ENCODE assay signal across 20 cellular contexts in the genomic region with DNA sequence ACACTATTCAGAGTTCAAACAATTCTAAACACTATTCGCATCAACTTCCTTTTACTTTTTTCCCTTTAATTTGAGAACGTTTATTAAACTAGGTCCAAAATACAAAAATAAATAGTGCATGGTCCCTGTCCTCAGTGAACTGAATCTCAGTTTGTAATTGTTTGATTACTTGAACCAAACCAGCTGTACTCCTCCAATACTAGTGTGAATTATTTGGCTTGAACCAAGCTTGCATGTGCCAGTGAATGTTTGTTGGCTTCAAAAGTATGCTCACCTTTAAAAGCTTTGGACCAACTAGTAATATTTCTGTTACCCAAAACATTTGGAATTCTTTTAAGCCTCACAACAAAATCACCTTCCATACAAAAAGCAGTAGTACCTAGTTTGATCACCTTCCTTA. TPM values are rescaled to one million over a fixed set of nuclear protein-coding genes. Genes with fewer than 3 reads are reported as not detected.
DNase-seq lines count a peak whose midpoint lies in the region; ATAC-seq, FAIRE-seq and TF ChIP-seq lines count a peak whose summit lies in the region.
"Had no signal": no experiment of that assay in that cellular context is flagged by ENCODE, and none has a peak within 500 bp of the region (broad histone marks: within the 10 kb centered on the region; RNA-seq: fewer than 3 reads in every experiment).

No MANE protein-coding gene starts in this region.

- H4K20me1 ChIP-seq in SK-N-SH (ENCODE audit: insufficient read depth), result peaks cover 85% of the 10 kb centered on the region

- 88% methylated on average over 2 of the region's 2 CpGs for WGBS in SK-N-SH (ENCODE audit: low lambda C conversion rate)

- H2AFZ ChIP-seq in SK-N-SH (ENCODE audit: low read depth), result no peak overlapping the region
- H2AFZ ChIP-seq: GM23248 had no signal

- H3F3A ChIP-seq in SK-N-SH (replicated peaks; ENCODE audit: insufficient read depth), result peaks cover 9% of the 10 kb centered on the region

- H3K4me3 Mint-ChIP-seq in central memory CD8-positive, alpha-beta T cell, result no peak overlapping the region

- FAIRE-seq in H54 (lab: Jason Lieb, UNC), result peak; percentile 52

- no peaks in the 10 kb centered on the region for H3K27me3 Mint-ChIP-seq in central memory CD8-positive, alpha-beta T cell
- H3K27me3 Mint-ChIP-seq: naive thymus-derived CD8-positive, alpha-beta T cell had no signal

- TF ChIP-seq EP300 in SK-N-SH (IDR thresholded peaks at IDR 0.05; ENCODE audit: borderline replicate concordance in 1 of 2, low read depth in 1 of 2, low read length in 1 of 2), result no peak

- TF ChIP-seq RAD21 in SK-N-SH (IDR thresholded peaks at IDR 0.05; ENCODE audit: low read length), result no peak

- no peak for TF ChIP-seq POLR2A in H54 (IDR thresholded peaks at IDR 0.05; ENCODE audit: low read depth, low read length)

- no peak for ATAC-seq in SK-N-SH treated with all-trans-retinoic acid at 6 μM for 48 hours
- ATAC-seq in central memory CD8-positive, alpha-beta T cell (replicated peaks; ENCODE audit: extremely low read depth, poor library complexity, severe bottlenecking), result no peak
- ATAC-seq in stimulated activated naive CD8-positive, alpha-beta T cell treated with anti-CD3 and anti-CD28 coated beads, Interleukin-15, Interleukin-2, amounts not matched to agents 100 U/mL and 50 U/mL, for 24 hours, result no peak
- ATAC-seq: heart right ventricle; lower lobe of right lung; naive thymus-derived CD8-positive, alpha-beta T cell had no signal

- H3K27me3 ChIP-seq in SK-N-SH (ENCODE audit: insufficient read depth) (no peaks in the 10 kb centered on the region), neutrophil (no peaks in the 10 kb centered on the region)
- H3K27me3 ChIP-seq: heart right ventricle had no signal

- H3K9me2 ChIP-seq in SK-N-SH, result no peaks in the 10 kb centered on the region

- no peak for DNase-seq in SK-N-SH
- no peak for DNase-seq in H54 (ENCODE audit: insufficient read length, low spot score)
- DNase-seq in central memory CD8-positive, alpha-beta T cell (ENCODE audit: low spot score in 2 of 2), result no peak
- DNase-seq in stimulated activated naive CD8-positive, alpha-beta T cell treated with anti-CD3 and anti-CD28 coated beads, Interleukin-15, Interleukin-2, amounts not matched to agents 100 U/mL and 50 U/mL, for 24 hours, result no peak
- no peak for DNase-seq in stimulated activated CD4-positive, alpha-beta T cell treated with anti-CD3 and anti-CD28 coated beads, Interleukin-1b, Interleukin-23, amount 100 ng/mL, for 48 hours
- no peak for DNase-seq in SKM-1 (lab: John Stamatoyannopoulos, UW; ENCODE audit: unreplicated experiment)
- DNase-seq: amygdala; central memory CD4-positive, alpha-beta T cell; effector memory CD4-positive, alpha-beta T cell; heart right ventricle; immature natural killer cell; lower lobe of right lung; naive thymus-derived CD8-positive, alpha-beta T cell; NCI-H1694; NCI-H82; SW 1271 had no signal

- peaks cover 100% of the 10 kb centered on the region for H3K79me2 ChIP-seq in SK-N-SH (ENCODE audit: insufficient read depth)

- H3K27ac ChIP-seq in SK-N-SH (ENCODE audit: low read depth in 2 of 2, low read length in 1 of 2) (no peak overlapping the region; a peak in 1 of 4 replicates), neutrophil (peak overlapping the region; percentile 34)
- H3K27ac ChIP-seq: GM23248, heart right ventricle, lower lobe of right lung had no signal

- no peak for TF ChIP-seq CTCF in SK-N-SH (IDR thresholded peaks at IDR 0.05)
- no peak for TF ChIP-seq CTCF in neutrophil (IDR thresholded peaks at IDR 0.05)

- H3K4me2 ChIP-seq in SK-N-SH, result 0 out of 2 replicates have a peak overlapping the region, but pooled peaks have one; percentile 3

- peaks cover 31% of the 10 kb centered on the region for H3K36me3 Mint-ChIP-seq in central memory CD8-positive, alpha-beta T cell (ENCODE audit: insufficient read depth)

- peak overlapping the region; percentile 20 for H3K27ac Mint-ChIP-seq in central memory CD8-positive, alpha-beta T cell (ENCODE audit: low read depth)
- H3K27ac Mint-ChIP-seq: activated T-helper 2 cell treated with anti-CD3 and anti-CD28 coated beads, Interferon-gamma antibody, Interleukin-2, Interleukin-4, amounts not matched to agents 10 μg/mL and 5 μg/mL and 100 μg/mL, durations not matched to agents 14 hours and 24 hours and 36 hours; immature natural killer cell had no signal

- H3K36me3 ChIP-seq in SK-N-SH (replicated peaks in 1 of 2; ENCODE audit: control insufficient read depth in 1 of 2, insufficient read depth in 2 of 2, low read length in 1 of 2), result peaks cover 40 to 62% of the 10 kb centered on the region in 2 experiments
- H3K36me3 ChIP-seq in neutrophil, result peaks cover 25% of the 10 kb centered on the region

- H3K9me3 ChIP-seq in SK-N-SH (no peaks in the 10 kb centered on the region), neutrophil (no peaks in the 10 kb centered on the region)
- H3K9me3 ChIP-seq: heart right ventricle, lower lobe of right lung had no signal

- H3K4me3 ChIP-seq in SK-N-SH (ENCODE audit: low read depth in 2 of 2, low read length in 1 of 2), result no peak overlapping the region
- H3K4me3 ChIP-seq in neutrophil (ENCODE audit: low read depth in 1 of 2, low read length in 1 of 2), result no peak overlapping the region
- H3K4me3 ChIP-seq: GM23248, lower lobe of right lung had no signal

- H3K9me3 Mint-ChIP-seq in central memory CD8-positive, alpha-beta T cell, result no peaks in the 10 kb centered on the region
- H3K9me3 Mint-ChIP-seq: activated T-helper 2 cell treated with anti-CD3 and anti-CD28 coated beads, Interferon-gamma antibody, Interleukin-2, Interleukin-4, amounts not matched to agents 10 μg/mL and 5 μg/mL and 100 μg/mL, durations not matched to agents 14 hours and 24 hours and 36 hours; immature natural killer cell; naive thymus-derived CD8-positive, alpha-beta T cell had no signal

- CTCF ChIA-PET in SK-N-SH (lab: Yijun Ruan, JAX), result no interaction called here

- H3K4me1 Mint-ChIP-seq in central memory CD8-positive, alpha-beta T cell, result peaks cover 62% of the 10 kb centered on the region

- H3K4me1 ChIP-seq in SK-N-SH (ENCODE audit: control insufficient read depth in 1 of 2, insufficient read depth in 2 of 2, low read depth in 1 of 2, low read length in 1 of 2), result peaks cover 0 to 16% of the 10 kb centered on the region in 2 experiments; a peak in 2 of 4 replicates
- peaks cover 4 to 13% of the 10 kb centered on the region in 2 experiments for H3K4me1 ChIP-seq in neutrophil (ENCODE audit: control insufficient read depth in 1 of 2, insufficient read depth in 1 of 2, low read depth in 1 of 2, low read length in 1 of 2)

- POLR2A ChIA-PET in SK-N-SH (lab: Yijun Ruan, JAX), result no interaction called here

- no peak overlapping the region for H3K9ac ChIP-seq in SK-N-SH
- H3K9ac ChIP-seq: GM23248 had no signal

TF ChIP-seq in SK-N-SH, 30 proteins besides CTCF, POLR2A, EP300 and RAD21:
- no peak for TF ChIP-seq FOXJ3 (CRISPR knock-in tag; IDR thresholded peaks at IDR 0.05)
- TF ChIP-seq FOSL2 (IDR thresholded peaks at IDR 0.05; ENCODE audit: borderline replicate concordance, low read depth), result no peak
- no peak for TF ChIP-seq CHD2 (IDR thresholded peaks at IDR 0.05; ENCODE audit: low read length, partially characterized antibody)

TF ChIP-seq in SK-N-SH treated with all-trans-retinoic acid at 6 μM for 48 hours, 23 proteins besides CTCF, POLR2A, EP300 and RAD21:
- TF ChIP-seq ZFP3 (CRISPR knock-in tag; IDR thresholded peaks at IDR 0.05) (no peak), ZNF8 (CRISPR knock-in tag; IDR thresholded peaks at IDR 0.05) (no peak)
- TF ChIP-seq, protein P1, sequence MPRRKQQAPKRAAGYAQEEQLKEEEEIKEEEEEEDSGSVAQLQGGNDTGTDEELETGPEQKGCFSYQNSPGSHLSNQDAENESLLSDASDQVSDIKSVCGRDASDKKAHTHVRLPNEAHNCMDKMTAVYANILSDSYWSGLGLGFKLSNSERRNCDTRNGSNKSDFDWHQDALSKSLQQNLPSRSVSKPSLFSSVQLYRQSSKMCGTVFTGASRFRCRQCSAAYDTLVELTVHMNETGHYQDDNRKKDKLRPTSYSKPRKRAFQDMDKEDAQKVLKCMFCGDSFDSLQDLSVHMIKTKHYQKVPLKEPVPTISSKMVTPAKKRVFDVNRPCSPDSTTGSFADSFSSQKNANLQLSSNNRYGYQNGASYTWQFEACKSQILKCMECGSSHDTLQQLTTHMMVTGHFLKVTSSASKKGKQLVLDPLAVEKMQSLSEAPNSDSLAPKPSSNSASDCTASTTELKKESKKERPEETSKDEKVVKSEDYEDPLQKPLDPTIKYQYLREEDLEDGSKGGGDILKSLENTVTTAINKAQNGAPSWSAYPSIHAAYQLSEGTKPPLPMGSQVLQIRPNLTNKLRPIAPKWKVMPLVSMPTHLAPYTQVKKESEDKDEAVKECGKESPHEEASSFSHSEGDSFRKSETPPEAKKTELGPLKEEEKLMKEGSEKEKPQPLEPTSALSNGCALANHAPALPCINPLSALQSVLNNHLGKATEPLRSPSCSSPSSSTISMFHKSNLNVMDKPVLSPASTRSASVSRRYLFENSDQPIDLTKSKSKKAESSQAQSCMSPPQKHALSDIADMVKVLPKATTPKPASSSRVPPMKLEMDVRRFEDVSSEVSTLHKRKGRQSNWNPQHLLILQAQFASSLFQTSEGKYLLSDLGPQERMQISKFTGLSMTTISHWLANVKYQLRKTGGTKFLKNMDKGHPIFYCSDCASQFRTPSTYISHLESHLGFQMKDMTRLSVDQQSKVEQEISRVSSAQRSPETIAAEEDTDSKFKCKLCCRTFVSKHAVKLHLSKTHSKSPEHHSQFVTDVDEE (CRISPR knock-in tag; IDR thresholded peaks at IDR 0.05), result no peak
- TF ChIP-seq, protein P2, sequence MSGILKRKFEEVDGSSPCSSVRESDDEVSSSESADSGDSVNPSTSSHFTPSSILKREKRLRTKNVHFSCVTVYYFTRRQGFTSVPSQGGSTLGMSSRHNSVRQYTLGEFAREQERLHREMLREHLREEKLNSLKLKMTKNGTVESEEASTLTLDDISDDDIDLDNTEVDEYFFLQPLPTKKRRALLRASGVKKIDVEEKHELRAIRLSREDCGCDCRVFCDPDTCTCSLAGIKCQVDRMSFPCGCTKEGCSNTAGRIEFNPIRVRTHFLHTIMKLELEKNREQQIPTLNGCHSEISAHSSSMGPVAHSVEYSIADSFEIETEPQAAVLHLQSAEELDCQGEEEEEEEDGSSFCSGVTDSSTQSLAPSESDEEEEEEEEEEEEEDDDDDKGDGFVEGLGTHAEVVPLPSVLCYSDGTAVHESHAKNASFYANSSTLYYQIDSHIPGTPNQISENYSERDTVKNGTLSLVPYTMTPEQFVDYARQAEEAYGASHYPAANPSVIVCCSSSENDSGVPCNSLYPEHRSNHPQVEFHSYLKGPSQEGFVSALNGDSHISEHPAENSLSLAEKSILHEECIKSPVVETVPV (CRISPR knock-in tag; IDR thresholded peaks at IDR 0.05), result no peak

RNA-seq across cellular contexts. Expression of a gene that starts 15.5 kb away (rescaled TPM):
- polyA plus RNA-seq in SK-N-SH (2012; rRNA removed), result 5.3 and 7.2 TPM in 2 replicates
- 4.5 and 4.8 TPM in 2 replicates for polyA plus RNA-seq in SK-N-SH (2012; cell fraction: cytosol; rRNA removed)
- polyA plus RNA-seq in SK-N-SH (2012; cell fraction: nucleus; rRNA removed), result 18.7 and 30.0 TPM in 2 replicates
